In the genomic region with DNA sequence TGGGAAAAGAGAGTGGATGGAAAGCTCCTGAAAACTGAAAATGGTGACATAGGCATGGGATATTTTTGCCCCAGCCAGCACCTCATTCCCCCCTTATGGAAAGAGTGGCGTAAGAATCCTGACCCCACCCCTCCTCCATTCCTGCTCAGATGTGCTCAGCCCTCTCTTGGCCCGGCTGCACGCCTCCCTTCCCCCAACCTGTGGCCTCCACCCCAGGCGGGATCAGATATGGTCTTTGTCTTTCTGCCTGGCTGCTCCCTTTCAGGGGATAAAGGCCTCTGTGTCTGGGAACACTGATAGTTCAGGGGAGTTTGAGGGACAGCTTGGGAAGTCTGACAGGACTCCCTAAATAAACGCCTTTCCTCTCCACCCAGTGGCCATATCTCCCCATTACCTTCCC, we compare ENCODE assay signal across 21 cellular contexts. TPM values are rescaled to one million over a fixed set of nuclear protein-coding genes. Genes with fewer than 3 reads are reported as not detected.
DNase-seq lines count a peak whose midpoint lies in the region; ATAC-seq and TF ChIP-seq lines count a peak whose summit lies in the region.
"Had no signal": no experiment of that assay in that cellular context is flagged by ENCODE, and none has a peak within 500 bp of the region (broad histone marks: within the 10 kb centered on the region; RNA-seq: fewer than 3 reads in every experiment).

No MANE protein-coding gene starts in this region.

- H3K27ac ChIP-seq in heart right ventricle, result no peak overlapping the region
- H3K27ac ChIP-seq in mesendoderm (ENCODE audit: low read depth, low read length), result peak overlapping the region; percentile 29
- H3K27ac ChIP-seq: body of pancreas, epithelial cell of prostate, SK-N-MC had no signal

- H3K4me1 ChIP-seq in heart right ventricle (peaks cover 0 to 47% (median 26%) of the 10 kb centered on the region in 9 donors), mesendoderm (ENCODE audit: control insufficient read depth, low read depth, low read length) (peaks cover 21% of the 10 kb centered on the region)
- H3K4me1 ChIP-seq: BE2C had no signal

- H3K79me1 ChIP-seq in mesendoderm (ENCODE audit: low read length), result peaks cover 30% of the 10 kb centered on the region

- H3K9ac ChIP-seq in mesendoderm (ENCODE audit: low read length), result peak overlapping the region; percentile 29

- peak overlapping the region; percentile 3 for H3K18ac ChIP-seq in mesendoderm (ENCODE audit: low read length)

- H2AK5ac ChIP-seq in mesendoderm (ENCODE audit: low read length), result no peak overlapping the region

- no peak for TF ChIP-seq CTCF in heart right ventricle (IDR thresholded peaks at IDR 0.05)

- no peak overlapping the region for H2BK120ac ChIP-seq in mesendoderm (ENCODE audit: low read depth, low read length)

- H3K27me3 ChIP-seq in heart right ventricle, result no peaks in the 10 kb centered on the region
- no peaks in the 10 kb centered on the region for H3K27me3 ChIP-seq in mesendoderm (ENCODE audit: insufficient read depth, low read length, poor library complexity)
- H3K27me3 ChIP-seq: BE2C, body of pancreas had no signal

- H3K79me2 ChIP-seq in mesendoderm (ENCODE audit: control insufficient read depth, insufficient read depth, low read length), result peaks cover 15% of the 10 kb centered on the region

- peak overlapping the region; percentile 31 for H2BK5ac ChIP-seq in mesendoderm (ENCODE audit: low read length)

- H4K5ac ChIP-seq in mesendoderm (ENCODE audit: low read length), result no peak overlapping the region

- H4K8ac ChIP-seq in mesendoderm (ENCODE audit: low read depth, low read length), result no peak overlapping the region

- H3K9me3 ChIP-seq in heart right ventricle, result no peaks in the 10 kb centered on the region
- H3K9me3 ChIP-seq: BE2C, body of pancreas had no signal

- ATAC-seq in left ventricle myocardium superior, result peak; percentile 25
- no peak for ATAC-seq in heart right ventricle
- no peak for ATAC-seq in GM18861 (IDR thresholded peaks at IDR 0.05; ENCODE audit: unreplicated experiment)
- no peak for ATAC-seq in GM18907 (IDR thresholded peaks at IDR 0.05; ENCODE audit: unreplicated experiment)
- ATAC-seq: body of pancreas, left colon had no signal

- no peaks in the 10 kb centered on the region for H3K36me3 ChIP-seq in heart right ventricle
- H3K36me3 ChIP-seq in mesendoderm (ENCODE audit: control insufficient read depth, insufficient read depth, low read length), result no peaks in the 10 kb centered on the region
- H3K36me3 ChIP-seq: BE2C had no signal

- H2BK15ac ChIP-seq in mesendoderm (replicated peaks; ENCODE audit: low read depth), result no peak overlapping the region

- WGBS in heart right ventricle, 2 donors, result 63 to 70% methylated on average over 5 of the region's 5 CpGs
- WGBS in mesendoderm (ENCODE audit: extremely low coverage, insufficient coverage, low lambda C conversion rate), result no CpG with 5 or more reads among the region's 5 CpGs

- H3K4me3 ChIP-seq in heart right ventricle, result no peak overlapping the region
- no peak overlapping the region for H3K4me3 ChIP-seq in mesendoderm (ENCODE audit: low read length)
- H3K4me3 ChIP-seq: body of pancreas, SK-N-MC had no signal

- peak overlapping the region; percentile 80 for H3K56ac ChIP-seq in mesendoderm (ENCODE audit: low read length)

- H3K23ac ChIP-seq in mesendoderm (ENCODE audit: low read length), result no peak overlapping the region

- intact Hi-C loops in left ventricle myocardium superior (cut with micrococcal nuclease), result no loop called here
- intact Hi-C loops in heart right ventricle (cut with DNase I), result no loop called here

- H3K4ac ChIP-seq in mesendoderm (ENCODE audit: low read depth, low read length), result peak overlapping the region; percentile 17

- no peak overlapping the region for H3K4me2 ChIP-seq in mesendoderm (ENCODE audit: low read length)

- DNase-seq in left ventricle myocardium superior (no peak), heart right ventricle (no peak), ecto neural progenitor cell (ENCODE audit: low spot score) (peak; percentile 83), mesendoderm (peak; percentile 77), NCI-H2107 (lab: John Stamatoyannopoulos, UW) (no peak)
- no peak for DNase-seq in activated CD4-positive, alpha-beta T cell treated with anti-CD3 and anti-CD28 coated beads, Interleukin-2, amount 50 U/mL, for 1 hour
- DNase-seq: activated CD8-positive, alpha-beta memory T cell treated with anti-CD3 and anti-CD28 coated beads for 24 hours; activated T-cell treated with anti-CD3 and anti-CD28 coated beads, Interleukin-2, amount 50 U/mL, for 48 hours; BE2C; body of pancreas; Calu3; Karpas-422; left colon; NCI-H1105; NCI-H510A treated with DMSO at 0.1 percent for 48 hours; stimulated activated CD4-positive, alpha-beta T cell treated with anti-CD3 and anti-CD28 coated beads, Interleukin-2, amount 100 ng/mL, for 24 hours had no signal

RNA-seq across cellular contexts. Expression of a gene that starts 49.8 kb away (rescaled TPM):
- total RNA-seq in left ventricle myocardium superior, result 10.0 TPM
- total RNA-seq in heart right ventricle, result 10 to 100 TPM in 3 of 10 donors, 1 to 10 TPM in 7; 4.7 to 14.7 (median 7.5) TPM
- polyA plus RNA-seq in heart right ventricle, result 1 to 10 TPM; 4.1 to 4.5 TPM
- polyA plus RNA-seq in mesendoderm (2013, experiment 1 of 2), result 19.9 TPM
- polyA plus RNA-seq in mesendoderm (2013, experiment 2 of 2), result 19.5 TPM
- total RNA-seq: OCI-LY7 had no signal

Comparison
In these comparisons a context has a peak if more than half of its experiments do, and no peak if none do; other contexts are left out.
1. DNase-seq: peak in ecto neural progenitor cell (single experiment) and mesendoderm (single experiment); none in left ventricle myocardium superior (single experiment), heart right ventricle (0 of 2), activated CD4-positive, alpha-beta T cell treated with anti-CD3 and anti-CD28 coated beads, Interleukin-2, amount 50 U/mL, for 1 hour (single experiment) and NCI-H2107 (single experiment).